Comparison of ENCODE assay signal across 8 cellular contexts in genomic region chr4:7067147-7067522, GRCh38. TPM values are rescaled to one million over a fixed set of nuclear protein-coding genes. Genes with fewer than 3 reads are reported as not detected.
DNase-seq lines count a peak whose midpoint lies in the region; ATAC-seq and TF ChIP-seq lines count a peak whose summit lies in the region.

No MANE protein-coding gene starts in this region.

- peak overlapping the region; percentile 66 to 84 for H3K9ac ChIP-seq in mucosa of rectum (ENCODE audit: low read depth in 1 of 2, low read length in 2 of 2)

- H3K4me1 Mint-ChIP-seq in MCF 10A (ENCODE audit: insufficient read depth, unreplicated experiment) = peaks cover 23% of the 10 kb centered on the region

- TSS peak; percentile 47 for BruUV-seq in MCF 10A (replicated peaks; lab: Mats Ljungman, UMichigan)

- TF ChIP-seq CTCF in MCF 10A (IDR thresholded peaks at IDR 0.05; ENCODE audit: unreplicated experiment) = no peak

- peak overlapping the region; percentile 59 for H3K27ac Mint-ChIP-seq in MCF 10A (ENCODE audit: low read depth, unreplicated experiment)

- CTCF ChIA-PET in MCF 10A (lab: Yijun Ruan, JAX) = interaction anchor here (0.5 to 13.0 kb wide), 14 partner anchors 13 to 895 kb away, joined by 3 to 98 read pairs (median 4); partner anchors contain the start of gene TADA2B

- peak; percentile 22 to 44 for DNase-seq in stimulated activated CD4-positive, alpha-beta T cell treated with anti-CD3 and anti-CD28 coated beads, Interleukin-12 subunit alpha, Interleukin-12 subunit beta, amount 100 ng/mL, for 24 hours (ENCODE audit: low read depth in 2 of 2)
- no peak for DNase-seq in stimulated activated CD4-positive, alpha-beta T cell treated with anti-CD3 and anti-CD28 coated beads, Interleukin-4, amount 100 ng/mL, for 24 hours
- DNase-seq in MG63 (peak; percentile 43), MCF 10A (ENCODE audit: unreplicated experiment) (peak; percentile 30), ecto neural progenitor cell (ENCODE audit: low spot score) (no peak)

- peak overlapping the region; percentile 76 for H3K4me3 ChIP-seq in MG63
- H3K4me3 ChIP-seq in mucosa of rectum (ENCODE audit: low read length in 2 of 2) = peak overlapping the region; percentile 89 to 90

- peaks cover 14% of the 10 kb centered on the region for H3K27me3 Mint-ChIP-seq in MCF 10A (ENCODE audit: insufficient read depth, unreplicated experiment)

- H3K4me3 Mint-ChIP-seq in MCF 10A (ENCODE audit: unreplicated experiment) = peak overlapping the region; percentile 90

- ATAC-seq in GM18520 (IDR thresholded peaks at IDR 0.05; ENCODE audit: unreplicated experiment) = no peak
- ATAC-seq in HG03571 (IDR thresholded peaks at IDR 0.05; ENCODE audit: unreplicated experiment) = no peak

- H3K4me1 ChIP-seq in mucosa of rectum (ENCODE audit: control insufficient read depth in 2 of 2, insufficient read depth in 2 of 2, low read length in 2 of 2) = peaks cover 11 to 17% of the 10 kb centered on the region in 2 donors

- intact Hi-C loops in MCF 10A (cut with micrococcal nuclease) = no loop called here

- peak overlapping the region; percentile 74 to 86 for H3K27ac ChIP-seq in mucosa of rectum (ENCODE audit: low read depth in 2 of 2, low read length in 2 of 2)

- H3K9me3 ChIP-seq in MG63 = no peaks in the 10 kb centered on the region
- no peaks in the 10 kb centered on the region for H3K9me3 ChIP-seq in mucosa of rectum (ENCODE audit: control insufficient read depth in 2 of 2, low read length in 2 of 2)

- no peaks in the 10 kb centered on the region for H3K27me3 ChIP-seq in MG63
- H3K27me3 ChIP-seq in mucosa of rectum (ENCODE audit: control insufficient read depth in 2 of 2, insufficient read depth in 2 of 2, low read length in 2 of 2) = no peaks in the 10 kb centered on the region

- POLR2A ChIA-PET in MCF 10A (lab: Yijun Ruan, JAX) = interaction anchor here (0.6 to 8.0 kb wide), 36 partner anchors 8 to 869 kb away, joined by 3 to 165 read pairs (median 7); partner anchors contain the start of genes BLOC1S4, TADA2B and TBC1D14

- no peaks in the 10 kb centered on the region for H3K9me3 Mint-ChIP-seq in MCF 10A (ENCODE audit: unreplicated experiment)

- H3K36me3 ChIP-seq in MG63 (peaks cover 28% of the 10 kb centered on the region), mucosa of rectum (ENCODE audit: control insufficient read depth in 2 of 2, insufficient read depth in 2 of 2, low read length in 2 of 2) (peaks cover 11 to 20% of the 10 kb centered on the region in 2 donors)

- H3K36me3 Mint-ChIP-seq in MCF 10A (ENCODE audit: insufficient read depth, unreplicated experiment) = peaks cover 35% of the 10 kb centered on the region

RNA-seq across cellular contexts. Expression of gene GRPEL1, which starts 0.7 kb away (rescaled TPM):
- 26.2 and 32.6 TPM in 2 replicates for total RNA-seq in MG63 (2014; rRNA removed; shearing (Covaris generic); ENCODE audit: low replicate concordance)
- 73.0 and 82.9 TPM in 2 replicates for total RNA-seq in MCF 10A (2022)

RNA-seq across cellular contexts. Expression of gene TADA2B, which starts 24.0 kb away (rescaled TPM):
- total RNA-seq in MG63 (2014; rRNA removed; shearing (Covaris generic); ENCODE audit: low replicate concordance) = 5.7 and 7.6 TPM in 2 replicates
- total RNA-seq in MCF 10A (2022) = 29.5 and 31.8 TPM in 2 replicates

Comparison
In these comparisons a context has a peak if more than half of its experiments do, and no peak if none do; other contexts are left out.
1. DNase-seq: peak in stimulated activated CD4-positive, alpha-beta T cell treated with anti-CD3 and anti-CD28 coated beads, Interleukin-12 subunit alpha, Interleukin-12 subunit beta, amount 100 ng/mL, for 24 hours (2 of 2), MG63 (single experiment) and MCF 10A (single experiment); none in stimulated activated CD4-positive, alpha-beta T cell treated with anti-CD3 and anti-CD28 coated beads, Interleukin-4, amount 100 ng/mL, for 24 hours (single experiment) and ecto neural progenitor cell (single experiment).